Comparison of ENCODE assay signal across 32 cellular contexts in genomic region chr1:119467857-119468666, GRCh38. TPM values are rescaled to one million over a fixed set of nuclear protein-coding genes. Genes with fewer than 3 reads are reported as not detected.
DNase-seq lines count a peak whose midpoint lies in the region; TF ChIP-seq lines count a peak whose summit lies in the region.
"Had no signal": no experiment of that assay in that cellular context is flagged by ENCODE, and none has a peak within 500 bp of the region (broad histone marks: within the 10 kb centered on the region; RNA-seq: fewer than 3 reads in every experiment).

No MANE protein-coding gene starts in this region.

- H3K27ac ChIP-seq in Peyer's patch (peak overlapping the region in 2 of 4 donors; percentile 50 to 59), liver (ENCODE audit: low read depth in 1 of 2, low read length in 2 of 2) (peak overlapping the region; percentile 67 to 81), SJCRH30 (no peak overlapping the region)
- H3K27ac ChIP-seq: BLaER1, SJSA1 had no signal

- H3K4me3 ChIP-seq in Peyer's patch, result no peak overlapping the region
- no peak overlapping the region for H3K4me3 ChIP-seq in liver (ENCODE audit: low read depth in 1 of 3, low read length in 3 of 3)
- H3K4me3 ChIP-seq in SJCRH30, result no peak overlapping the region
- H3K4me3 ChIP-seq: BLaER1, SJSA1 had no signal

- TF ChIP-seq RAD21 in liver (IDR thresholded peaks at IDR 0.05), result peak; percentile 36 to 40

- TF ChIP-seq POLR2A in Peyer's patch (IDR thresholded peaks at IDR 0.05), result no peak

- H3K9ac ChIP-seq in liver (ENCODE audit: low read depth in 1 of 2, low read length in 2 of 2), result no peak overlapping the region
- H3K9ac ChIP-seq: BLaER1 had no signal

- no peak for TF ChIP-seq CTCF in Peyer's patch (IDR thresholded peaks at IDR 0.05)
- TF ChIP-seq CTCF in liver (IDR thresholded peaks at IDR 0.05; ENCODE audit: low read depth, low read length, missing input control), result no peak

- H3K9me3 ChIP-seq in Peyer's patch, result no peaks in the 10 kb centered on the region
- no peaks in the 10 kb centered on the region for H3K9me3 ChIP-seq in liver (ENCODE audit: control insufficient read depth in 4 of 4, low read length in 3 of 4)
- no peaks in the 10 kb centered on the region; the same call in 1 of the 2 replicates for H3K9me3 ChIP-seq in SJCRH30 (replicated peaks)
- H3K9me3 ChIP-seq: BLaER1, SJSA1 had no signal

- DNase-seq in COLO668 (lab: John Stamatoyannopoulos, UW; ENCODE audit: unreplicated experiment), result peak; percentile 51
- DNase-seq in MV-4-11 (lab: John Stamatoyannopoulos, UW), result peak; percentile 22
- peak in 2 of 3 donors; percentile 48 to 70 for DNase-seq in Peyer's patch
- no peak for DNase-seq in activated CD4-positive, alpha-beta T cell treated with anti-CD3 and anti-CD28 coated beads for 48 hours
- DNase-seq in islet precursor cell, result no peak
- DNase-seq in SJCRH30, result no peak
- DNase-seq: activated naive CD4-positive, alpha-beta T cell; activated T-cell treated with anti-CD3 and anti-CD28 coated beads, Interleukin-2, amount 50 U/mL, for 48 hours; central memory CD4-positive, alpha-beta T cell; DMS53; endodermal cell; H7; head of caudate nucleus; kidney glomerular epithelial cell; NCI-H82; RPMI8226; stimulated activated naive B cell treated with anti-CD40 and anti-IgM and Interleukin-4, amounts not matched to agents 10 μg/mL and 1 μg/mL and 100 μg/mL, for 72 hours; substantia nigra; T1000; trophoblast cell had no signal

- H3K36me3 ChIP-seq in Peyer's patch, result no peaks in the 10 kb centered on the region
- no peaks in the 10 kb centered on the region for H3K36me3 ChIP-seq in liver (ENCODE audit: control insufficient read depth in 4 of 4, insufficient read depth in 3 of 4, low read depth in 1 of 4, low read length in 3 of 4)
- no peaks in the 10 kb centered on the region for H3K36me3 ChIP-seq in SJCRH30
- H3K36me3 ChIP-seq: BLaER1, SJSA1 had no signal

- H3K27me3 ChIP-seq in Peyer's patch (no peaks in the 10 kb centered on the region), liver (ENCODE audit: control insufficient read depth in 4 of 4, insufficient read depth in 4 of 4, low read length in 3 of 4) (no peaks in the 10 kb centered on the region), SJCRH30 (no peaks in the 10 kb centered on the region)
- H3K27me3 ChIP-seq: BLaER1, SJSA1 had no signal

- 28% methylated on average over 4 of the region's 4 CpGs for WGBS in liver

- H3K4me1 ChIP-seq in Peyer's patch (peaks cover 0 to 23% (median 0%) of the 10 kb centered on the region in 4 donors), liver (ENCODE audit: control insufficient read depth in 4 of 4, insufficient read depth in 4 of 4, low read length in 3 of 4) (peaks cover 16 to 36% (median 25%) of the 10 kb centered on the region in 4 donors), SJCRH30 (0 out of 2 replicates have a peak, but pooled peaks cover 2% of the 10 kb centered on the region)
- H3K4me1 ChIP-seq: SJSA1 had no signal

TF ChIP-seq in liver, 16 proteins besides CTCF, POLR2A, EP300 and RAD21:
- peak; percentile 74 for TF ChIP-seq HNF4G (IDR thresholded peaks at IDR 0.05)
- no peak for TF ChIP-seq NR2F2 (IDR thresholded peaks at IDR 0.05)
- TF ChIP-seq RXRA (IDR thresholded peaks at IDR 0.05), result peak; percentile 82 to 93
- peak; percentile 83 for TF ChIP-seq FOXA2 (IDR thresholded peaks at IDR 0.05)
- peak; percentile 50 for TF ChIP-seq FOXA1 (IDR thresholded peaks at IDR 0.05)
- TF ChIP-seq JUND (IDR thresholded peaks at IDR 0.05), result peak; percentile 28 to 67
- no peak for TF ChIP-seq TAF1 (conservative IDR thresholded peaks at IDR 0.05)
- no peak for TF ChIP-seq GABPA (IDR thresholded peaks at IDR 0.05 in 1 of 2, conservative IDR thresholded peaks at IDR 0.05 in 1 of 2)
- peak; percentile 88 to 92 for TF ChIP-seq HNF4A (conservative IDR thresholded peaks at IDR 0.05)
- peak; percentile 81 for TF ChIP-seq ZBTB33 (IDR thresholded peaks at IDR 0.05)
- peak; percentile 60 for TF ChIP-seq REST (IDR thresholded peaks at IDR 0.05)
- TF ChIP-seq, protein P1, sequence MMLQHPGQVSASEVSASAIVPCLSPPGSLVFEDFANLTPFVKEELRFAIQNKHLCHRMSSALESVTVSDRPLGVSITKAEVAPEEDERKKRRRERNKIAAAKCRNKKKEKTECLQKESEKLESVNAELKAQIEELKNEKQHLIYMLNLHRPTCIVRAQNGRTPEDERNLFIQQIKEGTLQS (IDR thresholded peaks at IDR 0.05), result no peak
- peak; percentile 70 for TF ChIP-seq YY1 (IDR thresholded peaks at IDR 0.05)
- TF ChIP-seq, protein P2, sequence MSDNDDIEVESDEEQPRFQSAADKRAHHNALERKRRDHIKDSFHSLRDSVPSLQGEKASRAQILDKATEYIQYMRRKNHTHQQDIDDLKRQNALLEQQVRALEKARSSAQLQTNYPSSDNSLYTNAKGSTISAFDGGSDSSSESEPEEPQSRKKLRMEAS (IDR thresholded peaks at IDR 0.05), result peak; percentile 64
- peak; percentile 75 for TF ChIP-seq SP1 (IDR thresholded peaks at IDR 0.05)
- peak in 1 of 2 donors; percentile 29 for TF ChIP-seq EGR1 (IDR thresholded peaks at IDR 0.05; ENCODE audit: low read depth in 2 of 2)

RNA-seq across cellular contexts. Expression of gene HSD3B1, which starts 38.9 kb away (rescaled TPM):
- total RNA-seq in Peyer's patch, result 100 to 1,000 TPM in 1 of 4 donors, 10 to 100 TPM in 2, not detected in 1; 61.3 to 121 (median 71.3) TPM
- under 1 TPM in 1 of 2 donors, not detected in 1; 0.67 TPM for total RNA-seq in liver
- not detected for polyA plus RNA-seq in liver
- not detected in 2 replicates for total RNA-seq in SJCRH30 (2014; rRNA removed; shearing (Covaris generic))
- total RNA-seq: endodermal cell; H7; lung microvascular endothelial cell; mucosa of gallbladder; natural killer cell treated with Interleukin-12 subunit alpha and Interleukin-12 subunit beta and Interleukin-15 and Interleukin-18, amount 100 ng/mL, for 72 hours; osteoblast; pulmonary artery endothelial cell; SJSA1; skeletal muscle tissue had no signal
- polyA plus RNA-seq: AG04450, esophagus had no signal

RNA-seq across cellular contexts. Expression of gene HSD3B2, which starts 53.1 kb away (rescaled TPM):
- total RNA-seq in Peyer's patch (100 to 1,000 TPM in 2 of 4 donors, 10 to 100 TPM in 1, not detected in 1; 14.9 to 132 (median 126) TPM), liver (under 1 TPM in 1 of 2 donors, not detected in 1; 0.25 TPM)
- polyA plus RNA-seq in liver, result under 1 TPM; 0.14 to 0.18 TPM
- total RNA-seq in SJCRH30 (2014; rRNA removed; shearing (Covaris generic)), result not detected in 2 replicates
- total RNA-seq: endodermal cell; fibroblast of villous mesenchyme; lung microvascular endothelial cell; natural killer cell treated with Interleukin-12 subunit alpha and Interleukin-12 subunit beta and Interleukin-15 and Interleukin-18, amount 100 ng/mL, for 72 hours; osteoblast; pulmonary artery endothelial cell; SJSA1; skeletal muscle tissue had no signal
- polyA plus RNA-seq: AG04450 had no signal

Comparison
In these comparisons a context has a peak if more than half of its experiments do, and no peak if none do; other contexts are left out.
1. DNase-seq: peak in COLO668 (single experiment), MV-4-11 (single experiment) and Peyer's patch (2 of 3); none in activated CD4-positive, alpha-beta T cell treated with anti-CD3 and anti-CD28 coated beads for 48 hours (single experiment), islet precursor cell (single experiment) and SJCRH30 (0 of 2).